In genomic region chr22:37674951-37675929, GRCh38 we compare ENCODE assay signal across 8 cellular contexts. TPM values are rescaled to one million over a fixed set of nuclear protein-coding genes. Genes with fewer than 3 reads are reported as not detected.
DNase-seq lines count a peak whose midpoint lies in the region; ATAC-seq and TF ChIP-seq lines count a peak whose summit lies in the region.

LGALS1 (plus strand) TSS chr22:37675636; CDS start chr22:37675703, 67 bp downstream.

- H3K27ac ChIP-seq in tibial artery: peak within 1 kb of the TSS; percentile 81 to 94

- H3K4me3 ChIP-seq in AG09309 (ENCODE audit: control insufficient read depth, low read depth, low read length) (peak within 1 kb of the TSS; percentile 96), foreskin fibroblast (ENCODE audit: low read depth in 1 of 2, low read length in 2 of 2) (peak within 1 kb of the TSS; percentile 90 to 100), tibial artery (peak within 1 kb of the TSS; percentile 72 to 84)

- no peaks in the 10 kb centered on the region for H3K36me3 Mint-ChIP-seq in nephron progenitor cell (ENCODE audit: low read depth)

- intact Hi-C loops in tibial artery (cut with DNase I; ENCODE audit: low total_unique reads): no loop called here

- no peaks in the 10 kb centered on the region for H3K9me3 ChIP-seq in tibial artery

- no peaks in the 10 kb centered on the region for H3K9me3 Mint-ChIP-seq in nephron progenitor cell

- H3K4me3 Mint-ChIP-seq in nephron progenitor cell: peak within 1 kb of the TSS; percentile 80

- peaks cover 0 to 21% (median 17%) of the 10 kb centered on the region in 3 donors for H3K36me3 ChIP-seq in tibial artery

- H3K27ac Mint-ChIP-seq in nephron progenitor cell: peak within 1 kb of the TSS; percentile 40

- peaks cover 35% of the 10 kb centered on the region for H3K4me1 Mint-ChIP-seq in nephron progenitor cell

- H3K27me3 ChIP-seq in tibial artery: no peaks in the 10 kb centered on the region

- ATAC-seq in GM18867 (IDR thresholded peaks at IDR 0.05; ENCODE audit: unreplicated experiment) (peak; percentile 40), HG03565 (IDR thresholded peaks at IDR 0.05; ENCODE audit: unreplicated experiment) (peak; percentile 30)

- TF ChIP-seq CTCF in AG09309 (IDR thresholded peaks at IDR 0.05; ENCODE audit: control insufficient read depth, insufficient read depth, low read depth, low read length, missing control alignments) (peak; percentile 19), foreskin fibroblast (IDR thresholded peaks at IDR 0.05; ENCODE audit: low read depth, low read length) (no peak), nephron progenitor cell (IDR thresholded peaks at IDR 0.05) (no peak), tibial artery (IDR thresholded peaks at IDR 0.05) (no peak)

- DNase-seq in AG09309 (ENCODE audit: low read depth): peak; percentile 95
- peak; percentile 96 for DNase-seq in RPMI7951 (ENCODE audit: low read depth)
- peak; percentile 64 for DNase-seq in activated naive CD4-positive, alpha-beta T cell treated with Interleukin-2 at 50 U/mL for 16 hours
- DNase-seq in foreskin fibroblast: peak; percentile 98 to 99
- DNase-seq in nephron progenitor cell: peak; percentile 54
- peak; percentile 97 to 99 for DNase-seq in tibial artery

- H3K4me1 ChIP-seq in tibial artery: peaks cover 0 to 60% (median 28%) of the 10 kb centered on the region in 4 donors

- peaks cover 4% of the 10 kb centered on the region for H3K27me3 Mint-ChIP-seq in nephron progenitor cell (ENCODE audit: low read depth, poor library complexity)

RNA-seq across cellular contexts. Expression of gene LGALS1, which starts in this region (rescaled TPM):
- total RNA-seq in RPMI7951 (2014; rRNA removed; shearing (Covaris generic)): 7,179 and 7,611 TPM in 2 replicates

Comparison
In these comparisons a context has a peak if more than half of its experiments do, and no peak if none do; other contexts are left out.
1. Peak in every context shown above with its lines: DNase-seq, ATAC-seq, H3K4me3 ChIP-seq and H3K27ac ChIP-seq.